Comparison of ENCODE assay signal across 12 cellular contexts in the genomic region with DNA sequence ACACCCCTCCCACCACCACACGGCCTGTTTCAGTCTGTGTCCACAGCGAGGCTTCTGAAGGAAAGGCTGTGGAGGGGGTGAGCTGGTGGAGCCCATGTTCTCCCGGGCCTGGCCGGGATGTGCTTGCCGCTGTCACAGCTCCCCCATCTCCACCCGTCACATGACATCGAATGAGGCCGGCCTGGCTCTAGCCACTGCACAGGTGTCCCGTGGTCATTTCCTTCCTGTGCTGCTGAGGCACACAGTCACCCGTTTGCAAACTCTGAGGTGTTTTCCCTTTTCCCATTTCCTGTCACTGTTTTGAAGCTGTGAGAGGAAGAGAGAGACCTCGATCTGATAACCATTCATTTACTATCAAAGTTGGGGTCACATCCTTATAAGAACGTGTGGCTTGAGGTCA. TPM values are rescaled to one million over a fixed set of nuclear protein-coding genes. Genes with fewer than 3 reads are reported as not detected.
DNase-seq lines count a peak whose midpoint lies in the region; ATAC-seq and TF ChIP-seq lines count a peak whose summit lies in the region.
"Had no signal": no experiment of that assay in that cellular context is flagged by ENCODE, and none has a peak within 500 bp of the region (broad histone marks: within the 10 kb centered on the region; RNA-seq: fewer than 3 reads in every experiment).

No MANE protein-coding gene starts in this region.

- H3K36me3 Mint-ChIP-seq in activated CD4-positive, alpha-beta memory T cell treated with anti-CD3 and anti-CD28 coated beads, Interleukin-2, amount 10 ng/mL, durations not matched to agents 7 days and 5 days (ENCODE audit: low read depth) = no peaks in the 10 kb centered on the region
- H3K36me3 Mint-ChIP-seq in immature natural killer cell = no peaks in the 10 kb centered on the region

- 43 to 49% methylated on average over 12 of the region's 12 CpGs for WGBS in upper lobe of left lung, 2 donors
- 53% methylated on average over 12 of the region's 12 CpGs for WGBS in suprapubic skin

- TF ChIP-seq CTCF in upper lobe of left lung (IDR thresholded peaks at IDR 0.05) (no peak), suprapubic skin (IDR thresholded peaks at IDR 0.05) (no peak)

- POLR2A ChIA-PET in activated CD4-positive, alpha-beta memory T cell treated with anti-CD3 and anti-CD28 coated beads, Interleukin-2, amount 10 ng/mL, durations not matched to agents 7 days and 5 days (lab: Charles Lee) = interaction anchor here (1.3 to 2.0 kb wide), 3 partner anchors 13 to 148 kb away, joined by 3 to 7 read pairs (median 4); partner anchors contain the start of genes CDC45, HIRA and MRPL40

- H3K27ac ChIP-seq in upper lobe of left lung = peak overlapping the region; percentile 8 to 77 (median 56)
- no peak overlapping the region for H3K27ac ChIP-seq in suprapubic skin
- H3K27ac ChIP-seq: C4-2B had no signal

- peak; percentile 51 for DNase-seq in stimulated activated CD4-positive, alpha-beta T cell treated with anti-CD3 and anti-CD28 coated beads, Interleukin-15, amount 100 ng/mL, for 24 hours
- no peak for DNase-seq in stimulated activated CD4-positive, alpha-beta T cell treated with anti-CD3 and anti-CD28 coated beads, Interleukin-4, amount 100 ng/mL, for 1 hour
- DNase-seq in activated CD4-positive, alpha-beta memory T cell treated with anti-CD3 and anti-CD28 coated beads, Interleukin-2, amount 10 ng/mL, durations not matched to agents 7 days and 5 days = peak; percentile 50
- DNase-seq in immature natural killer cell (peak in 1 of 3 donors; percentile 15), upper lobe of left lung (peak in 1 of 2 donors; percentile 52), suprapubic skin (ENCODE audit: low spot score in 2 of 2) (no peak), NCI-H2107 (lab: John Stamatoyannopoulos, UW) (no peak)
- DNase-seq: cortex of kidney, NCI-H146 had no signal

- H3K27me3 Mint-ChIP-seq in activated CD4-positive, alpha-beta memory T cell treated with anti-CD3 and anti-CD28 coated beads, Interleukin-2, amount 10 ng/mL, durations not matched to agents 7 days and 5 days = peaks cover 1% of the 10 kb centered on the region
- no peaks in the 10 kb centered on the region for H3K27me3 Mint-ChIP-seq in immature natural killer cell (ENCODE audit: low read depth in 3 of 3)

- CTCF ChIA-PET in activated CD4-positive, alpha-beta memory T cell treated with anti-CD3 and anti-CD28 coated beads, Interleukin-2, amount 10 ng/mL, durations not matched to agents 7 days and 5 days (lab: Charles Lee) = no interaction called here

- peaks cover 44% of the 10 kb centered on the region for H3K4me1 Mint-ChIP-seq in activated CD4-positive, alpha-beta memory T cell treated with anti-CD3 and anti-CD28 coated beads, Interleukin-2, amount 10 ng/mL, durations not matched to agents 7 days and 5 days
- peaks cover 42 to 45% of the 10 kb centered on the region in 2 donors for H3K4me1 Mint-ChIP-seq in immature natural killer cell

- no peak overlapping the region for H3K4me3 Mint-ChIP-seq in activated CD4-positive, alpha-beta memory T cell treated with anti-CD3 and anti-CD28 coated beads, Interleukin-2, amount 10 ng/mL, durations not matched to agents 7 days and 5 days
- peak overlapping the region in 4 of 5 donors; percentile 7 to 53 (median 30) for H3K4me3 Mint-ChIP-seq in immature natural killer cell

- H3K9me3 ChIP-seq in upper lobe of left lung (no peaks in the 10 kb centered on the region), suprapubic skin (no peaks in the 10 kb centered on the region)

- TF ChIP-seq EP300 in upper lobe of left lung (IDR thresholded peaks at IDR 0.05) (peak; percentile 65 to 95 (median 78)), suprapubic skin (IDR thresholded peaks at IDR 0.05) (no peak)

- H3K4me3 ChIP-seq in upper lobe of left lung = no peak overlapping the region
- H3K4me3 ChIP-seq in suprapubic skin = no peak overlapping the region

- peak overlapping the region; percentile 72 for H3K27ac Mint-ChIP-seq in activated CD4-positive, alpha-beta memory T cell treated with anti-CD3 and anti-CD28 coated beads, Interleukin-2, amount 10 ng/mL, durations not matched to agents 7 days and 5 days
- peak overlapping the region in 5 of 6 donors; percentile 11 to 65 (median 51) for H3K27ac Mint-ChIP-seq in immature natural killer cell

- H3K4me1 ChIP-seq in upper lobe of left lung = peaks cover 9 to 27% (median 23%) of the 10 kb centered on the region in 4 donors
- peaks cover 8% of the 10 kb centered on the region for H3K4me1 ChIP-seq in suprapubic skin

- H3K27me3 ChIP-seq in upper lobe of left lung (no peaks in the 10 kb centered on the region), suprapubic skin (peaks cover 12% of the 10 kb centered on the region)

- H3K36me3 ChIP-seq in upper lobe of left lung (no peaks in the 10 kb centered on the region), suprapubic skin (no peaks in the 10 kb centered on the region)

- TF ChIP-seq POLR2A in upper lobe of left lung (IDR thresholded peaks at IDR 0.05) = no peak
- no peak for TF ChIP-seq POLR2A in suprapubic skin (IDR thresholded peaks at IDR 0.05)

- no peaks in the 10 kb centered on the region for H3K9me3 Mint-ChIP-seq in activated CD4-positive, alpha-beta memory T cell treated with anti-CD3 and anti-CD28 coated beads, Interleukin-2, amount 10 ng/mL, durations not matched to agents 7 days and 5 days
- no peaks in the 10 kb centered on the region for H3K9me3 Mint-ChIP-seq in immature natural killer cell

- ATAC-seq in upper lobe of left lung (ENCODE audit: low FRiP score in 2 of 2) (peak in 1 of 2 donors; percentile 73), HG03159 (IDR thresholded peaks at IDR 0.05; ENCODE audit: unreplicated experiment) (no peak)

RNA-seq across cellular contexts. Expression of gene CLDN5, which starts 55.7 kb away (rescaled TPM):
- under 1 TPM in 1 of 2 experiments, not detected in 1; 0.38 TPM for total RNA-seq in activated CD4-positive, alpha-beta memory T cell treated with anti-CD3 and anti-CD28 coated beads, Interleukin-2, amount 10 ng/mL, durations not matched to agents 7 days and 5 days
- 1 to 10 TPM in 1 of 3 donors, under 1 TPM in 1, not detected in 1; 0.46 to 3.6 TPM for polyA plus RNA-seq in immature natural killer cell
- total RNA-seq in upper lobe of left lung = 100 to 1,000 TPM in 5 of 6 donors, 10 to 100 TPM in 1; 70.2 to 726 (median 229) TPM
- total RNA-seq in suprapubic skin = 100 to 1,000 TPM in 1 of 4 donors, 10 to 100 TPM in 3; 22.1 to 112 (median 56.8) TPM
- total RNA-seq: activated CD8-positive, alpha-beta memory T cell treated with anti-CD3 and anti-CD28 coated beads for 36 hours had no signal

Comparison
In these comparisons a context has a peak if more than half of its experiments do, and no peak if none do; other contexts are left out.
1. DNase-seq: peak in stimulated activated CD4-positive, alpha-beta T cell treated with anti-CD3 and anti-CD28 coated beads, Interleukin-15, amount 100 ng/mL, for 24 hours (single experiment) and activated CD4-positive, alpha-beta memory T cell treated with anti-CD3 and anti-CD28 coated beads, Interleukin-2, amount 10 ng/mL, durations not matched to agents 7 days and 5 days (single experiment); none in stimulated activated CD4-positive, alpha-beta T cell treated with anti-CD3 and anti-CD28 coated beads, Interleukin-4, amount 100 ng/mL, for 1 hour (single experiment), suprapubic skin (0 of 2) and NCI-H2107 (single experiment).
2. RNA of gene CLDN5, which starts 55.7 kb away (total RNA-seq): 70.2 to 726 TPM in upper lobe of left lung and 22.1 to 112 TPM in suprapubic skin; 0.38 TPM in activated CD4-positive, alpha-beta memory T cell treated with anti-CD3 and anti-CD28 coated beads, Interleukin-2, amount 10 ng/mL, durations not matched to agents 7 days and 5 days; every median in the first group is over 10 times any median in the second.